11 cellular contexts compared by ENCODE assay signal in the genomic region with DNA sequence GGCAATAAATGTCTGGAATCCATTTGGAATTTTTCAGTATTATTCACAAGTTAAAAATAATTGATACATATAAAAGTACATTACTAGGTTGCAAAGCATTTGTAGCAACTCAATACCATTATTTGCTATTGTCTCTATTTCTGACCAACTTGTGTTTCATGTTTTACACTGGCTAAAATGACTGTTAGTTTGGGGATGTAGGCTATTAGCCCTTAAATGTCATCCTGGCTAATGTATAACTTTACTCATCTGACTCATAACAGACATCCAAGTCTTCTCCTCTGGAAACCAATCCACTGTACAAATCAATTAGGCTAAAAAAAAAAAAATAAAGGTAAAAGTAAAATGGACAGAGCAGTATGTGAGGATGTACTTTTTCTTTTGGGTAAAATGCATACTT. TPM values are rescaled to one million over a fixed set of nuclear protein-coding genes. Genes with fewer than 3 reads are reported as not detected.
A peak's percentile ranks its signal among the peaks of the same experiment; 100 is the strongest.
DNase-seq lines count a peak whose midpoint lies in the region; ATAC-seq and TF ChIP-seq lines count a peak whose summit lies in the region.
"Had no signal": no experiment of that assay in that cellular context is flagged by ENCODE, and none has a peak within 500 bp of the region (broad histone marks: within the 10 kb centered on the region; RNA-seq: fewer than 3 reads in every experiment).

No MANE protein-coding gene starts in this region.

- CTCF ChIA-PET in SK-N-SH (lab: Yijun Ruan, JAX): no interaction called here

- H3K4me1 ChIP-seq in SK-N-SH (ENCODE audit: control insufficient read depth in 1 of 2, insufficient read depth in 2 of 2, low read depth in 1 of 2, low read length in 1 of 2): peaks cover under 1 to 33% of the 10 kb centered on the region in 2 experiments; a peak in 3 of 4 replicates

- TF ChIP-seq RAD21 in SK-N-SH (IDR thresholded peaks at IDR 0.05; ENCODE audit: low read length): no peak

- H3K27me3 ChIP-seq in SK-N-SH (ENCODE audit: insufficient read depth): no peaks in the 10 kb centered on the region

- peaks cover 30% of the 10 kb centered on the region for H3F3A ChIP-seq in SK-N-SH (replicated peaks; ENCODE audit: insufficient read depth)

- peak overlapping the region; percentile 12; the same call in 1 of the 2 replicates for H3K4me2 ChIP-seq in SK-N-SH

- no peak for TF ChIP-seq EP300 in SK-N-SH (IDR thresholded peaks at IDR 0.05; ENCODE audit: borderline replicate concordance in 1 of 2, low read depth in 1 of 2, low read length in 1 of 2)

- ATAC-seq in GM19438 (IDR thresholded peaks at IDR 0.05; ENCODE audit: low read depth, unreplicated experiment): peak; percentile 58
- peak; percentile 66 for ATAC-seq in HG02870 (IDR thresholded peaks at IDR 0.05; ENCODE audit: unreplicated experiment)
- no peak for ATAC-seq in esophagus mucosa

- peak overlapping the region in 1 of 2 experiments; percentile 64; a peak in 2 of 4 replicates for H3K27ac ChIP-seq in SK-N-SH (ENCODE audit: low read depth in 2 of 2, low read length in 1 of 2)
- H3K27ac ChIP-seq: lower lobe of right lung had no signal

- H3K9me2 ChIP-seq in SK-N-SH: no peaks in the 10 kb centered on the region

- no peaks in the 10 kb centered on the region for H4K20me1 ChIP-seq in SK-N-SH (ENCODE audit: insufficient read depth)

- TF ChIP-seq CTCF in SK-N-SH (IDR thresholded peaks at IDR 0.05): no peak

- no peak overlapping the region for H2AFZ ChIP-seq in SK-N-SH (ENCODE audit: low read depth)

- no peaks in the 10 kb centered on the region for H3K36me3 ChIP-seq in SK-N-SH (replicated peaks in 1 of 2; ENCODE audit: control insufficient read depth in 1 of 2, insufficient read depth in 2 of 2, low read length in 1 of 2)
- H3K36me3 ChIP-seq: lower lobe of right lung had no signal

- no peak overlapping the region for H3K4me3 ChIP-seq in SK-N-SH (ENCODE audit: low read depth in 2 of 2, low read length in 1 of 2)
- H3K4me3 ChIP-seq: coronary artery, lower lobe of right lung had no signal

- H3K79me2 ChIP-seq in SK-N-SH (ENCODE audit: insufficient read depth): no peaks in the 10 kb centered on the region

- POLR2A ChIA-PET in SK-N-SH (lab: Yijun Ruan, JAX): no interaction called here

- DNase-seq in SK-N-SH: no peak
- peak; percentile 90 for DNase-seq in renal cortical epithelial cell (ENCODE audit: low read depth)
- no peak for DNase-seq in mucosa of gallbladder (ENCODE audit: low spot score)
- DNase-seq in activated CD4-positive, CD25-positive, alpha-beta regulatory T cell (lab: John Stamatoyannopoulos, UW): no peak
- DNase-seq: activated gamma-delta T cell treated with Interleukin-2 at 50 U/mL for 16 hours, lower lobe of right lung, NCI-H1436 treated with DMSO at 0.1 percent for 48 hours had no signal

- H3K9ac ChIP-seq in SK-N-SH: no peak overlapping the region

- no peaks in the 10 kb centered on the region for H3K9me3 ChIP-seq in SK-N-SH
- H3K9me3 ChIP-seq: lower lobe of right lung had no signal

TF ChIP-seq in SK-N-SH, 30 proteins besides CTCF, POLR2A, EP300 and RAD21:
- TF ChIP-seq FOXJ3 (CRISPR knock-in tag; IDR thresholded peaks at IDR 0.05) (no peak), NFIC (IDR thresholded peaks at IDR 0.05; ENCODE audit: borderline replicate concordance) (no peak), POLR2AphosphoS5 (IDR thresholded peaks at IDR 0.05; ENCODE audit: low read depth, low read length) (no peak), USF1 (IDR thresholded peaks at IDR 0.05; ENCODE audit: borderline replicate concordance, low read depth) (no peak), GABPA (IDR thresholded peaks at IDR 0.05; ENCODE audit: low read depth) (no peak), MEF2A (IDR thresholded peaks at IDR 0.05; ENCODE audit: borderline replicate concordance, low read depth) (0 out of 2 replicates have a peak, but pooled peaks have one; percentile 10), RCOR1 (IDR thresholded peaks at IDR 0.05; ENCODE audit: low read length) (no peak), TCF12 (IDR thresholded peaks at IDR 0.05) (peak; percentile 61), GATA2 (CRISPR knock-in tag; IDR thresholded peaks at IDR 0.05) (no peak), REST (IDR thresholded peaks at IDR 0.05; ENCODE audit: low read depth, low read length) (no peak), RFX5 (IDR thresholded peaks at IDR 0.05; ENCODE audit: low read length) (no peak), FOSL2 (IDR thresholded peaks at IDR 0.05; ENCODE audit: borderline replicate concordance, low read depth) (peak; percentile 27; the same call in 1 of the 2 replicates), JUND (IDR thresholded peaks at IDR 0.05) (peak; percentile 52), SMC3 (IDR thresholded peaks at IDR 0.05; ENCODE audit: low read depth, low read length) (no peak), USF2 (IDR thresholded peaks at IDR 0.05; ENCODE audit: borderline replicate concordance, low read depth, low read length) (no peak), CHD2 (IDR thresholded peaks at IDR 0.05; ENCODE audit: low read length, partially characterized antibody) (no peak)
- TF ChIP-seq, protein P1, sequence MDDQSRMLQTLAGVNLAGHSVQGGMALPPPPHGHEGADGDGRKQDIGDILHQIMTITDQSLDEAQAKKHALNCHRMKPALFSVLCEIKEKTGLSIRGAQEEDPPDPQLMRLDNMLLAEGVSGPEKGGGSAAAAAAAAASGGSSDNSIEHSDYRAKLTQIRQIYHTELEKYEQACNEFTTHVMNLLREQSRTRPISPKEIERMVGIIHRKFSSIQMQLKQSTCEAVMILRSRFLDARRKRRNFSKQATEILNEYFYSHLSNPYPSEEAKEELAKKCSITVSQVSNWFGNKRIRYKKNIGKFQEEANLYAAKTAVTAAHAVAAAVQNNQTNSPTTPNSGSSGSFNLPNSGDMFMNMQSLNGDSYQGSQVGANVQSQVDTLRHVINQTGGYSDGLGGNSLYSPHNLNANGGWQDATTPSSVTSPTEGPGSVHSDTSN (IDR thresholded peaks at IDR 0.05): peak; percentile 79

RNA-seq across cellular contexts. Expression of gene MEGF9, which starts 20.7 kb away (rescaled TPM):
- 1.8 and 2.2 TPM in 2 replicates for polyA plus RNA-seq in SK-N-SH (2012; rRNA removed)
- polyA plus RNA-seq in SK-N-SH (2012; cell fraction: cytosol; rRNA removed): 3.1 and 3.3 TPM in 2 replicates
- 1.00 and 1.5 TPM in 2 replicates for polyA plus RNA-seq in SK-N-SH (2012; cell fraction: nucleus; rRNA removed)
- 16.5 and 28.0 TPM in 2 replicates for total RNA-seq in renal cortical epithelial cell
- total RNA-seq in esophagus mucosa: 9.8 TPM
- 15.5 TPM for total RNA-seq in mucosa of gallbladder
